In the genomic region with DNA sequence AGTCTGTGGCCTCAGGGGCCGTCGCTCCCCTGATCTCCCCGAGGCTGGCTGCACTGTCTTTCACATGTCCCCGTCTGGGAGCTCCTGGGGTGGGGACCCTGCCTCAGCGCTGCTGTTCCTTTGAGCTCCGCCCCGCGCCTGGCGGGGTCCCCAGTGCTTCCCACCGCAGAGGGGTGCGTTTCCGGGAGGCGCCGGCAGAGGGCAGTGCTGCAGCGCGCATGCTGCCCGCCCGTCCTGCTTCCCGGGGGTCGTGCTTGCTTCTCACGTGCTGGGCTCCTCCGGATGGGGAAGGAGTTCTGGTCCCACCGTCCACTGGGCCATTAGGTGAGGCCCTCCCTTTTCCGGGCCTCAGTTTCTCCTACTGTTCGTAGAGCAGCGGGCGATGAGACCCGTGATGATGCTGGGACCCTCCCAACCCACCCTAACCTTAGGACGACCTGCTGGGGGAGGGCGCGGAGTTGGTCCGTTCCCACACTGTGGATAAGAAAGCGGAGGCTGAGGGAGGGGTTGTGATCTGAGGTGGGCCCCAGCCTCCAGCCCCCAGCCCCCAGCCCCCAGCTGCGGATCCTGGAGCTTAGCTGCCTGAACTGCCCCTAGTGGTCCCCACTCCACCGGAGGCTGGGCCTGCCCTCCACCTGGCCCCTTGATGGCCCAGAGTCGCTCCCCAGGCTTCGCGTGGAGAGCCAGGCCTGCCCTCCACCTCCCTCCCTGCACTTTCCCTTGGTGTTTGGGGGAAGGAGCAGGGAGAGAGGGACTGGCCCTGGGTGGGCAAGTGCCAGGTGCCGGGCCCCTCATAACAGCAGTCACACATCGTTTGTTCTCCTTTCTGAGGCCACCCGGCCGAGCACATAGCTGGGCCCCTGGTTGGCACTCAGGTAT, we compare ENCODE assay signal across 8 cellular contexts. TPM values are rescaled to one million over a fixed set of nuclear protein-coding genes. Genes with fewer than 3 reads are reported as not detected.
DNase-seq lines count a peak whose midpoint lies in the region; ATAC-seq, FAIRE-seq and TF ChIP-seq lines count a peak whose summit lies in the region.

No MANE protein-coding gene starts in this region.

- no peaks in the 10 kb centered on the region for H3K9me3 ChIP-seq in gastrocnemius medialis

- no peak for TF ChIP-seq POLR2A in gastrocnemius medialis (IDR thresholded peaks at IDR 0.05)

- peaks cover 3% of the 10 kb centered on the region for H3K27me3 Mint-ChIP-seq in activated CD8-positive, alpha-beta memory T cell treated with anti-CD3 and anti-CD28 coated beads, Interleukin-2, amount 10 ng/mL, durations not matched to agents 7 days and 5 days

- H3K4me3 ChIP-seq in HL-60 (replicated peaks; ENCODE audit: insufficient read depth, low read length) (no peak overlapping the region), fibroblast of the aortic adventitia (ENCODE audit: low read depth, low read length) (no peak overlapping the region), gastrocnemius medialis (no peak overlapping the region)

- H3K4me1 Mint-ChIP-seq in activated CD8-positive, alpha-beta memory T cell treated with anti-CD3 and anti-CD28 coated beads, Interleukin-2, amount 10 ng/mL, durations not matched to agents 7 days and 5 days = no peaks in the 10 kb centered on the region

- H3K27ac ChIP-seq in HL-60 (replicated peaks) = no peak overlapping the region
- H3K27ac ChIP-seq in gastrocnemius medialis = no peak overlapping the region

- in situ Hi-C loops in gastrocnemius medialis (cut with MboI; ENCODE audit: low sequenced_read_pairs in 4 of 4) = no loop called here

- CTCF ChIA-PET in activated CD8-positive, alpha-beta memory T cell treated with anti-CD3 and anti-CD28 coated beads, Interleukin-2, amount 10 ng/mL, durations not matched to agents 7 days and 5 days (lab: Charles Lee) = interaction anchor here (1.2 to 3.5 kb wide), 2 partner anchors 310 to 313 kb away, joined by 5 to 18 read pairs; no protein-coding TSS in a partner anchor

- FAIRE-seq in D721Med (lab: Jason Lieb, UNC) = no peak

- intact Hi-C loops in gastrocnemius medialis (cut with DNase I; ENCODE audit: low total_unique reads) = loop anchor here (10.0 kb wide), 1 partner anchor 307 kb away; no protein-coding TSS in a partner anchor

- H3K27ac Mint-ChIP-seq in activated CD8-positive, alpha-beta memory T cell treated with anti-CD3 and anti-CD28 coated beads, Interleukin-2, amount 10 ng/mL, durations not matched to agents 7 days and 5 days = no peak overlapping the region

- H3K27me3 ChIP-seq in HL-60 (ENCODE audit: insufficient read depth, poor library complexity, severe bottlenecking) (no peaks in the 10 kb centered on the region), gastrocnemius medialis (no peaks in the 10 kb centered on the region)

- H3K9me3 Mint-ChIP-seq in activated CD8-positive, alpha-beta memory T cell treated with anti-CD3 and anti-CD28 coated beads, Interleukin-2, amount 10 ng/mL, durations not matched to agents 7 days and 5 days (ENCODE audit: low read depth) = no peaks in the 10 kb centered on the region

- H3K36me3 ChIP-seq in gastrocnemius medialis = no peaks in the 10 kb centered on the region

- H3K4me3 Mint-ChIP-seq in activated CD8-positive, alpha-beta memory T cell treated with anti-CD3 and anti-CD28 coated beads, Interleukin-2, amount 10 ng/mL, durations not matched to agents 7 days and 5 days = no peak overlapping the region

- peak; percentile 66 for DNase-seq in D721Med (ENCODE audit: insufficient read length, low spot score)
- no peak for DNase-seq in HL-60 (ENCODE audit: low read depth in 1 of 2, low spot score in 1 of 2)
- no peak for DNase-seq in activated CD8-positive, alpha-beta memory T cell treated with anti-CD3 and anti-CD28 coated beads, Interleukin-2, amount 10 ng/mL, durations not matched to agents 7 days and 5 days
- DNase-seq in fibroblast of the aortic adventitia (ENCODE audit: low read depth) = no peak
- DNase-seq in gastrocnemius medialis = no peak
- no peak for DNase-seq in RPMI8226
- no peak for DNase-seq in LoVo (ENCODE audit: low spot score)

- no peaks in the 10 kb centered on the region for H3K36me3 Mint-ChIP-seq in activated CD8-positive, alpha-beta memory T cell treated with anti-CD3 and anti-CD28 coated beads, Interleukin-2, amount 10 ng/mL, durations not matched to agents 7 days and 5 days

- no peaks in the 10 kb centered on the region for H3K4me1 ChIP-seq in gastrocnemius medialis

- ATAC-seq in activated CD8-positive, alpha-beta memory T cell treated with anti-CD3 and anti-CD28 coated beads, Interleukin-2, amount 10 ng/mL, durations not matched to agents 7 days and 5 days = peak; percentile 42
- ATAC-seq in gastrocnemius medialis (no peak), HG03108 (IDR thresholded peaks at IDR 0.05; ENCODE audit: unreplicated experiment) (no peak)

- TF ChIP-seq CTCF in D721Med (IDR thresholded peaks at IDR 0.05; ENCODE audit: insufficient read depth, missing control alignments) (peak; percentile 69), HL-60 (IDR thresholded peaks at IDR 0.05; ENCODE audit: insufficient read depth, low read length) (peak; percentile 73), fibroblast of the aortic adventitia (IDR thresholded peaks at IDR 0.05; ENCODE audit: insufficient read depth, low read length) (peak; percentile 88), gastrocnemius medialis (IDR thresholded peaks at IDR 0.05 in 4 of 5, conservative IDR thresholded peaks at IDR 0.05 in 1 of 5) (peak; percentile 58 to 88 (median 75))

RNA-seq across cellular contexts. Expression of gene CPZ, which starts 15.3 kb away (rescaled TPM):
- total RNA-seq in activated CD8-positive, alpha-beta memory T cell treated with anti-CD3 and anti-CD28 coated beads, Interleukin-2, amount 10 ng/mL, durations not matched to agents 7 days and 5 days = not detected
- total RNA-seq in fibroblast of the aortic adventitia (ENCODE audit: low replicate concordance) = 7.0 and 24.9 TPM in 2 replicates
- total RNA-seq in gastrocnemius medialis = not detected

RNA-seq across cellular contexts. Expression of gene GPR78, which starts 27.6 kb away (rescaled TPM):
- not detected for total RNA-seq in activated CD8-positive, alpha-beta memory T cell treated with anti-CD3 and anti-CD28 coated beads, Interleukin-2, amount 10 ng/mL, durations not matched to agents 7 days and 5 days
- 0.36 and 2.0 TPM in 2 replicates for total RNA-seq in fibroblast of the aortic adventitia (ENCODE audit: low replicate concordance)
- total RNA-seq in gastrocnemius medialis = not detected
